Comparison of ENCODE assay signal across 34 cellular contexts in the genomic region with DNA sequence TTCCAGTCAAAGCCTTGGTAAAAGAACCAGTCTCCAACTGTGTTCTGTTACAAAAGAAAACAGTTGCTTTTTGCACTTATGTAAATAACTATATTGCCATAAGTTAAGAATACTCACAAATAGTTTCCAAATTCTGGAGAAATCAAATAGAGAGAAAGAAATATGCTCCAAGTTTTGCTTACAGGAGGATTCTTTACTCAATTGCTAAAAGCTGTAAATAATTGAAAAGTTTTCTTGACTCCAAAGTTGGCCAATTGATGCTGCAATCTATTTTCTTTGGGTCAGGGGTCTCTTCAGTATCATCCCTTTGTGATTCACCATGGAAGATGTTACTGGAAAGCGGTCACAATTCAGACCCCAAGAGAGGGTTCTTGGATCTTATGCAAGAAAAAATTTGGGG. TPM values are rescaled to one million over a fixed set of nuclear protein-coding genes. Genes with fewer than 3 reads are reported as not detected.
"Had no signal": no experiment of that assay in that cellular context is flagged by ENCODE, and none has a peak within 500 bp of the region (broad histone marks: within the 10 kb centered on the region; RNA-seq: fewer than 3 reads in every experiment).

No MANE protein-coding gene starts in this region.

- H3K4me3 ChIP-seq: ascending aorta, breast epithelium, cardiac muscle cell, colonic mucosa, dorsolateral prefrontal cortex, esophagus squamous epithelium, gastroesophageal sphincter, heart right ventricle, hepatocyte had no signal

- H3K36me3 ChIP-seq: ascending aorta, breast epithelium, cardiac muscle cell, colonic mucosa, esophagus squamous epithelium, gastroesophageal sphincter, heart right ventricle had no signal

- DNase-seq: activated CD4-positive, alpha-beta memory T cell treated with anti-CD3 and anti-CD28 coated beads for 36 hours; activated CD4-positive, alpha-beta T cell treated with anti-CD3 and anti-CD28 coated beads for 36 hours; activated CD4-positive, alpha-beta T cell treated with anti-CD3 and anti-CD28 coated beads, Interleukin-2, amount 10 ng/mL, durations not matched to agents 24 days and 14 days; activated CD4-positive, CD25-positive, alpha-beta regulatory T cell; activated CD4-positive, CD25-positive, alpha-beta regulatory T cell treated with anti-CD3 and anti-CD28 coated beads, Interleukin-2, amount 50 U/mL, for 72 hours; activated CD8-positive, alpha-beta memory T cell treated with anti-CD3 and anti-CD28 coated beads, Interleukin-2, amount 10 ng/mL, durations not matched to agents 7 days and 5 days; activated CD8-positive, alpha-beta memory T cell treated with anti-CD3 and anti-CD28 coated beads, Interleukin-2, amount 50 U/mL, for 4 hours; activated CD8-positive, alpha-beta T cell treated with anti-CD3 and anti-CD28 coated beads, Interleukin-2, amount 10 ng/mL, durations not matched to agents 7 days and 5 days; activated effector memory CD4-positive, alpha-beta T cell treated with anti-CD3 and anti-CD28 coated beads, Interleukin-2, amount 50 U/mL, for 16 hours; activated naive CD4-positive, alpha-beta T cell; activated naive CD4-positive, alpha-beta T cell treated with anti-CD3 and anti-CD28 coated beads, Interleukin-2, amount 10 ng/mL, durations not matched to agents 7 days and 5 days; activated naive CD8-positive, alpha-beta T cell treated with anti-CD3 and anti-CD28 coated beads, Interleukin-2, amount 10 ng/mL, durations not matched to agents 7 days and 5 days; activated T-cell treated with anti-CD3 and anti-CD28 coated beads, Interleukin-2, amount 50 U/mL, for 1 hour; activated T-cell treated with anti-CD3 and anti-CD28 coated beads, Interleukin-2, amount 50 U/mL, for 48 hours; central memory CD4-positive, alpha-beta T cell; cerebellar nuclear complex; colonic mucosa; dorsolateral prefrontal cortex; effector memory CD4-positive, alpha-beta T cell; endodermal cell; esophagus squamous epithelium; foreskin melanocyte; heart right ventricle; T-helper 2 cell had no signal

- H3K4me2 ChIP-seq: hepatocyte had no signal

- H3K27ac ChIP-seq: ascending aorta, breast epithelium, cardiac muscle cell, colonic mucosa, dorsolateral prefrontal cortex, esophagus squamous epithelium, gastroesophageal sphincter, heart right ventricle, hepatocyte had no signal

- H3K4me1 ChIP-seq: ascending aorta, breast epithelium, colonic mucosa, esophagus squamous epithelium, gastroesophageal sphincter, heart right ventricle had no signal

- H2AFZ ChIP-seq: hepatocyte had no signal

- H3K79me2 ChIP-seq: hepatocyte had no signal

- H3K9me3 ChIP-seq: ascending aorta, colonic mucosa had no signal

- ATAC-seq: activated CD4-positive, alpha-beta T cell treated with anti-CD3 and anti-CD28 coated beads for 36 hours; activated CD8-positive, alpha-beta memory T cell treated with anti-CD3 and anti-CD28 coated beads, Interleukin-2, amount 10 ng/mL, durations not matched to agents 7 days and 5 days; activated CD8-positive, alpha-beta T cell treated with anti-CD3 and anti-CD28 coated beads, Interleukin-2, amount 10 ng/mL, durations not matched to agents 7 days and 5 days; activated naive CD4-positive, alpha-beta T cell treated with anti-CD3 and anti-CD28 coated beads, Interleukin-2, amount 50 U/mL, for 72 hours; gastroesophageal sphincter; heart right ventricle had no signal

- H3K27me3 ChIP-seq: ascending aorta, breast epithelium, cardiac muscle cell, colonic mucosa, dorsolateral prefrontal cortex, esophagus squamous epithelium, gastroesophageal sphincter, heart right ventricle, hepatocyte had no signal

RNA-seq across cellular contexts. Expression of a gene that starts 36.0 kb away (rescaled TPM):
- total RNA-seq: ascending aorta, fibroblast of lung had no signal

RNA-seq across cellular contexts. Expression of a gene that starts 50.5 kb away (rescaled TPM):
- total RNA-seq: activated CD4-positive, alpha-beta memory T cell treated with anti-CD3 and anti-CD28 coated beads for 36 hours; activated CD4-positive, alpha-beta T cell treated with anti-CD3 and anti-CD28 coated beads for 36 hours; activated CD4-positive, alpha-beta T cell treated with anti-CD3 and anti-CD28 coated beads, Interleukin-2, amount 10 ng/mL, durations not matched to agents 24 days and 14 days; activated CD8-positive, alpha-beta memory T cell treated with anti-CD3 and anti-CD28 coated beads, Interleukin-2, amount 10 ng/mL, durations not matched to agents 7 days and 5 days; activated naive CD4-positive, alpha-beta T cell treated with anti-CD3 and anti-CD28 coated beads, Interleukin-2, amount 50 U/mL, for 72 hours; activated T-helper 1 cell treated with anti-CD3 and anti-CD28 coated beads, Interleukin-12 subunit alpha, Interleukin-12 subunit beta, Interleukin-2, Interleukin-4 antibody, amounts not matched to agents 30 ng/mL and 10 ng/mL and 1 ng/mL, durations not matched to agents 14 hours and 24 hours and 36 hours; activated T-helper 2 cell treated with anti-CD3 and anti-CD28 coated beads, Interferon-gamma antibody, Interleukin-2, Interleukin-4, amounts not matched to agents 10 μg/mL and 5 μg/mL and 100 μg/mL, durations not matched to agents 14 hours and 24 hours and 36 hours; ascending aorta; breast epithelium; cardiac muscle cell; colonic mucosa; endodermal cell; esophagus squamous epithelium; fibroblast of lung; gastroesophageal sphincter; glomerular endothelial cell; heart right ventricle; hepatocyte had no signal
